Comparison of ENCODE assay signal across 1 cellular context in genomic region chr13:113751491-113751890, GRCh38.
TF ChIP-seq lines count a peak whose summit lies in the region.

No MANE protein-coding gene starts in this region.

TF ChIP-seq in H1, 55 proteins besides CTCF, POLR2A, EP300 and RAD21 (continued from another document):
- TF ChIP-seq KDM4A (IDR thresholded peaks at IDR 0.05; ENCODE audit: low read depth, low read length, severe bottlenecking) (no peak), BACH1 (IDR thresholded peaks at IDR 0.05; ENCODE audit: low read length) (no peak), ZNF274 (IDR thresholded peaks at IDR 0.05; ENCODE audit: borderline replicate concordance, extremely low read depth, low read length) (no peak), KDM5A (IDR thresholded peaks at IDR 0.05; ENCODE audit: low read length) (no peak), SAP30 (IDR thresholded peaks at IDR 0.05; ENCODE audit: insufficient read depth, insufficient replicate concordance, low read length) (no peak), RXRA (IDR thresholded peaks at IDR 0.05; ENCODE audit: insufficient read depth, low read depth, low read length) (no peak), CEBPB (IDR thresholded peaks at IDR 0.05; ENCODE audit: low read depth, low read length) (no peak), MAFK (IDR thresholded peaks at IDR 0.05; ENCODE audit: low read depth, low read length) (no peak), RFX5 (IDR thresholded peaks at IDR 0.05; ENCODE audit: borderline replicate concordance, low read depth, low read length) (no peak), ASH2L (IDR thresholded peaks at IDR 0.05; ENCODE audit: low read length) (no peak), SIN3A (conservative IDR thresholded peaks at IDR 0.05 in 1 of 2, IDR thresholded peaks at IDR 0.05 in 1 of 2; ENCODE audit: low read depth in 1 of 2, low read length in 2 of 2) (no peak), BCL11A (IDR thresholded peaks at IDR 0.05; ENCODE audit: low read depth in 2 of 2, low read length in 2 of 2) (no peak), JUND (IDR thresholded peaks at IDR 0.05; ENCODE audit: low read length) (no peak), POU5F1 (IDR thresholded peaks at IDR 0.05; ENCODE audit: low read depth, low read length) (no peak), EZH2 (IDR thresholded peaks at IDR 0.05; ENCODE audit: low read depth, low read length, severe bottlenecking) (no peak)
- TF ChIP-seq, protein P1, sequence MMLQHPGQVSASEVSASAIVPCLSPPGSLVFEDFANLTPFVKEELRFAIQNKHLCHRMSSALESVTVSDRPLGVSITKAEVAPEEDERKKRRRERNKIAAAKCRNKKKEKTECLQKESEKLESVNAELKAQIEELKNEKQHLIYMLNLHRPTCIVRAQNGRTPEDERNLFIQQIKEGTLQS (IDR thresholded peaks at IDR 0.05; ENCODE audit: insufficient read depth, low read depth, low read length): no peak
